Comparison of ENCODE assay signal across 10 cellular contexts in the genomic region with DNA sequence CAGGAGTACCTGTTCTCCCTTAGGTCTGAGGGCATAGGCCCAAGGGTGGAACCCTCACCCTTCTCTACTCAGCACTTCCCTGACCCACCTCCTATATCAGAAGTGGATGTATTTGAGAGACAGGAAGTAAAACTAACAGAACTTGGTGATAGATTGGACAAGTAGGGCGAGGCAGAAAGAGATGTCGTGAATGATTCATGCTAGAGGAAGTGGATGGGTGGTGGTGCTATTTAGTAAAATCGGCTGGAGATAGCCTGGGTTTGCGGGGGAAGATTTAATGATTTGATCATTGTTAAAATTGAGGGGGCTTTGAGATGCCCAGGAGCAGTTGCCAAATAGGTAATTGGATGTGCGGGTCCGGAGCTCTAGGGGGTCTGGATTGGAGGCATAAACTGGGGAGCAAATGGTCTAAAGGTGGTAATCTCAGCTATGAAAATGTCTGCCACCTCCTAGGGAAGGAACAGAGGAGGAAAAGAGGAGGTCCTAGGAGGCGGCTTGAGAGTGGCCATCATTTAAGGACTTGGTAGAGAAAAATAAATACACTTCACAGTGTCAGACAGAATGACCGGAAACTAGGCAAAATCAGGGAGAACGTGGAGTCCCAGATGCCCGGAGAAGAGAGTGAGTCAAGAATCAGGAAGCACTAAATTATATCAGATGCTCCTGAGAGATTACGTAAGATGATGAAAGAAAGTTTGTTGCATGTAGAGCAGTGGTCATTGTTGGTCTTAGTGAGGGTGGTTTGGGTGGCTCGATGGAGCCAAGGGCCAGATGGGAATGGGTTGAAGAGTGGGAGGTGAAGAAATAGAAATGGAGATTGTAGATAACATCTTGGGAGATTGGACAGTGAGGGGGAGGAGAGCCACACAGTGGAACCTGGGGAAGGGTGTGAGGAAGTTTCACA.
DNase-seq lines count a peak whose midpoint lies in the region; ATAC-seq lines count a peak whose summit lies in the region.
"Had no signal": no experiment of that assay in that cellular context is flagged by ENCODE, and none has a peak within 500 bp of the region (broad histone marks: within the 10 kb centered on the region; RNA-seq: fewer than 3 reads in every experiment).

No MANE protein-coding gene starts in this region.

- no peak overlapping the region for H3K27ac Mint-ChIP-seq in activated T-cell treated with anti-CD3 and anti-CD28 coated beads, Interleukin-2, amount 50 U/mL, for 72 hours

- peak overlapping the region; percentile 2 to 20 for H3K4me3 Mint-ChIP-seq in activated T-cell treated with anti-CD3 and anti-CD28 coated beads, Interleukin-2, amount 50 U/mL, for 72 hours

- H3K36me3 Mint-ChIP-seq in activated T-cell treated with anti-CD3 and anti-CD28 coated beads, Interleukin-2, amount 50 U/mL, for 72 hours (ENCODE audit: insufficient read depth in 2 of 2) = peaks cover 0 to 2% of the 10 kb centered on the region in 2 donors

- H3K36me3 ChIP-seq in mucosa of rectum (ENCODE audit: control insufficient read depth in 2 of 2, insufficient read depth in 2 of 2, low read length in 2 of 2) = no peaks in the 10 kb centered on the region

- H3K9ac ChIP-seq in mucosa of rectum (ENCODE audit: low read depth in 1 of 2, low read length in 2 of 2) = peak overlapping the region in 1 of 2 donors; percentile 50

- H3K4me1 ChIP-seq in mucosa of rectum (ENCODE audit: control insufficient read depth in 2 of 2, insufficient read depth in 2 of 2, low read length in 2 of 2) = peaks cover 16 to 41% of the 10 kb centered on the region in 2 donors

- H3K4me1 Mint-ChIP-seq in activated T-cell treated with anti-CD3 and anti-CD28 coated beads, Interleukin-2, amount 50 U/mL, for 72 hours (ENCODE audit: low read depth) = peaks cover 22% of the 10 kb centered on the region

- H3K27me3 ChIP-seq in mucosa of rectum (ENCODE audit: control insufficient read depth in 2 of 2, insufficient read depth in 2 of 2, low read length in 2 of 2) = no peaks in the 10 kb centered on the region

- H3K27me3 Mint-ChIP-seq in activated T-cell treated with anti-CD3 and anti-CD28 coated beads, Interleukin-2, amount 50 U/mL, for 72 hours (ENCODE audit: low read depth) = peaks cover 11% of the 10 kb centered on the region

- H3K4me3 ChIP-seq in mucosa of rectum (ENCODE audit: low read length in 2 of 2) = no peak overlapping the region

- peak; percentile 68 to 82 for ATAC-seq in activated T-cell treated with anti-CD3 and anti-CD28 coated beads, Interleukin-2, amount 50 U/mL, for 72 hours (replicated peaks in 1 of 2)
- no peak for ATAC-seq in HG03571 (IDR thresholded peaks at IDR 0.05; ENCODE audit: unreplicated experiment)

- DNase-seq in EH (ENCODE audit: low read depth) (peak; percentile 36), HUDEP-2 (lab: John Stamatoyannopoulos, UW; ENCODE audit: unreplicated experiment in 76 of 76) (peak in 45 of 76 experiments; percentile 8 to 78 (median 44)), NCI-H526 treated with DMSO at 0.1 percent for 48 hours (lab: John Stamatoyannopoulos, UW) (no peak), putamen (ENCODE audit: low spot score) (no peak), midbrain (lab: John Stamatoyannopoulos, UW) (no peak)
- DNase-seq in activated T-cell treated with anti-CD3 and anti-CD28 coated beads, Interleukin-2, amount 50 U/mL, for 72 hours = peak in 1 of 2 donors; percentile 4
- DNase-seq: left cardiac atrium had no signal

- peaks cover 0 to 8% of the 10 kb centered on the region in 2 donors for H3K9me3 Mint-ChIP-seq in activated T-cell treated with anti-CD3 and anti-CD28 coated beads, Interleukin-2, amount 50 U/mL, for 72 hours

- no peaks in the 10 kb centered on the region for H3K9me3 ChIP-seq in mucosa of rectum (ENCODE audit: control insufficient read depth in 2 of 2, low read length in 2 of 2)

- H3K27ac ChIP-seq in mucosa of rectum (ENCODE audit: low read depth in 2 of 2, low read length in 2 of 2) = peak overlapping the region; percentile 71 to 83
- H3K27ac ChIP-seq: VCaP had no signal

Comparison
In these comparisons a context has a peak if more than half of its experiments do, and no peak if none do; other contexts are left out.
1. DNase-seq: peak in EH (single experiment) and HUDEP-2 (45 of 76); none in NCI-H526 treated with DMSO at 0.1 percent for 48 hours (single experiment), putamen (single experiment) and midbrain (single experiment).